Comparison of ENCODE assay signal across 14 cellular contexts in the genomic region with DNA sequence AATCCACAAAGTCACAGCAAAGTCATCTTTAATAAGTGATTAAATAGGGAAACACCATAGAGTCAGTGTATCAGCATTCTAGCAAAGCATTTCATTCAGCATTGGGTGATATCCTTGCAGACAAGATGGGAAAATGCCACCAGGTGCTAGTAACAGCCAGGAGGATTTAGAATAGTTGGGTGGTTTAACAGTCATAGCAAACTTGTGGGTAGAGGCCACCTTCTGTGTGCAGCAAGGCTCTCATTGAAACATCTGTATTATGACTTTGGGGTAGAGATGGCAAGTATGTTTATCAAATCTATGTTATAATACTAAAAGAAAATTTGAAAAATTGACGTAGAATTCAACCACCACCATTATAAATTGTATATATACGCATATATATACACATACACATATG. TPM values are rescaled to one million over a fixed set of nuclear protein-coding genes. Genes with fewer than 3 reads are reported as not detected.
A peak's percentile ranks its signal among the peaks of the same experiment; 100 is the strongest.
DNase-seq lines count a peak whose midpoint lies in the region; ATAC-seq, FAIRE-seq and TF ChIP-seq lines count a peak whose summit lies in the region.
"Had no signal": no experiment of that assay in that cellular context is flagged by ENCODE, and none has a peak within 500 bp of the region (broad histone marks: within the 10 kb centered on the region; RNA-seq: fewer than 3 reads in every experiment).

No MANE protein-coding gene starts in this region.

- H3K4me1 Mint-ChIP-seq in activated T-helper 17 cell treated with anti-CD3 and anti-CD28 coated beads, Interleukin-2, amount 50 U/mL, for 72 hours: peaks cover 10% of the 10 kb centered on the region

- DNase-seq in activated CD8-positive, alpha-beta memory T cell treated with anti-CD3 and anti-CD28 coated beads, Interleukin-2, amount 50 U/mL, for 4 hours: no peak
- no peak for DNase-seq in urothelium cell line (ENCODE audit: low spot score)
- no peak for DNase-seq in HUDEP-2 (lab: John Stamatoyannopoulos, UW; ENCODE audit: unreplicated experiment in 76 of 76)
- DNase-seq: activated CD4-positive, alpha-beta T cell treated with anti-CD3 and anti-CD28 coated beads, Interleukin-2, amount 10 ng/mL, durations not matched to agents 7 days and 5 days; activated effector memory CD4-positive, alpha-beta T cell treated with Interleukin-2 at 50 U/mL for 16 hours; body of pancreas; left cardiac atrium; NCI-H1694 treated with DMSO at 0.1 percent for 48 hours; pancreas had no signal

- no peak overlapping the region for H3K27ac Mint-ChIP-seq in activated T-helper 17 cell treated with anti-CD3 and anti-CD28 coated beads, Interleukin-2, amount 50 U/mL, for 72 hours
- H3K27ac Mint-ChIP-seq: activated CD4-positive, alpha-beta T cell treated with anti-CD3 and anti-CD28 coated beads, Interleukin-2, amount 10 ng/mL, durations not matched to agents 7 days and 5 days had no signal

- ATAC-seq in GM18505 (IDR thresholded peaks at IDR 0.05; ENCODE audit: unreplicated experiment) (peak; percentile 43), GM18868 (IDR thresholded peaks at IDR 0.05; ENCODE audit: unreplicated experiment) (peak; percentile 59), HG02870 (IDR thresholded peaks at IDR 0.05; ENCODE audit: unreplicated experiment) (peak; percentile 51)
- peak; percentile 50 for ATAC-seq in activated T-helper 17 cell treated with anti-CD3 and anti-CD28 coated beads, Interleukin-2, amount 50 U/mL, for 72 hours (replicated peaks)
- ATAC-seq: body of pancreas, left cardiac atrium, pancreas had no signal

- no peaks in the 10 kb centered on the region for H3K9me3 Mint-ChIP-seq in activated T-helper 17 cell treated with anti-CD3 and anti-CD28 coated beads, Interleukin-2, amount 50 U/mL, for 72 hours

- no peak for TF ChIP-seq POLR2A in GM18505 (IDR thresholded peaks at IDR 0.05; ENCODE audit: borderline replicate concordance, extremely low read depth, insufficient read depth, insufficient read length)

- H3K4me3 Mint-ChIP-seq in activated T-helper 17 cell treated with anti-CD3 and anti-CD28 coated beads, Interleukin-2, amount 50 U/mL, for 72 hours: no peak overlapping the region
- H3K4me3 Mint-ChIP-seq: activated CD4-positive, alpha-beta T cell treated with anti-CD3 and anti-CD28 coated beads, Interleukin-2, amount 10 ng/mL, durations not matched to agents 7 days and 5 days had no signal

- H3K36me3 Mint-ChIP-seq in activated T-helper 17 cell treated with anti-CD3 and anti-CD28 coated beads, Interleukin-2, amount 50 U/mL, for 72 hours (ENCODE audit: low read depth): no peaks in the 10 kb centered on the region

- no peak for FAIRE-seq in urothelium cell line (lab: Jason Lieb, UNC)
- FAIRE-seq: pancreas had no signal

- no peaks in the 10 kb centered on the region for H3K27me3 Mint-ChIP-seq in activated T-helper 17 cell treated with anti-CD3 and anti-CD28 coated beads, Interleukin-2, amount 50 U/mL, for 72 hours

RNA-seq across cellular contexts. Expression of gene ADO, which starts 26.4 kb away (rescaled TPM):
- 10 to 100 TPM; 11.5 to 15.4 TPM for total RNA-seq in activated T-helper 17 cell treated with anti-CD3 and anti-CD28 coated beads, Interleukin-2, amount 50 U/mL, for 72 hours

RNA-seq across cellular contexts. Expression of gene EGR2, which starts 38.0 kb away (rescaled TPM):
- 10 to 100 TPM in 1 of 2 donors, 1 to 10 TPM in 1; 5.5 to 94.4 TPM for total RNA-seq in activated T-helper 17 cell treated with anti-CD3 and anti-CD28 coated beads, Interleukin-2, amount 50 U/mL, for 72 hours
- total RNA-seq: SJSA1 had no signal
